ENCODE assay signal across 9 cellular contexts in the genomic region with DNA sequence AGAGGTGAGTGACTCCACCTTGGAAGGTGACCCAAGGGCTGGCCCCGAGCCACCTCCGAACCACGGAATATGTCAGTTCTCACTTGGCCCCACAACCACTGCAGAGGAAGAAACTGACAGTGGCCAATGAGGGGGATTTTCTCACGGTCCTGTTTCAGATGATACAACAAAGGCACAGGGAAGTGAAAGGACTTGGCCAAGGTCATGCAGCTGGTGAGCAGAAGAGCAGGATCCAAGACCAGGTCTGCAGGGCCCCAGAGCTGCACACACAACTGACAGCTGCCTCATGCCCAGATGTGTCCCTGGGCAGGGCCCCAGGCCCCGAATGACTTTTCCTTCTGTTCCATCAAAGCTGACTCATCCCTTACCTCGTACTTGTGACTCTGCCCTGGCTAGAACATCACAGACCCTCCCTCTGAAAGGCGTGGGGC. TPM values are rescaled to one million over a fixed set of nuclear protein-coding genes. Genes with fewer than 3 reads are reported as not detected.
A peak's percentile ranks its signal among the peaks of the same experiment; 100 is the strongest.
DNase-seq lines count a peak whose midpoint lies in the region; ATAC-seq and TF ChIP-seq lines count a peak whose summit lies in the region.
"Had no signal": no experiment of that assay in that cellular context is flagged by ENCODE, and none has a peak within 500 bp of the region (broad histone marks: within the 10 kb centered on the region; RNA-seq: fewer than 3 reads in every experiment).

No MANE protein-coding gene starts in this region.

- DNase-seq in stimulated activated CD4-positive, alpha-beta T cell treated with anti-CD3 and anti-CD28 coated beads, Interleukin-1b, Interleukin-23, amount 100 ng/mL, for 48 hours = peak; percentile 48
- DNase-seq in stimulated activated CD4-positive, alpha-beta T cell treated with anti-CD3 and anti-CD28 coated beads, Interleukin-12 subunit alpha, Interleukin-12 subunit beta, amount 100 ng/mL, for 4 hours = no peak
- DNase-seq in endodermal cell (no peak), vagina (ENCODE audit: extremely low spot score in 2 of 2) (no peak), NCI-H1105 treated with DMSO at 0.1 percent for 48 hours (lab: John Stamatoyannopoulos, UW) (no peak), endothelial cell (ENCODE audit: low spot score) (no peak)
- no peak for DNase-seq in CD4-positive, alpha-beta memory T cell

- H3K9me3 Mint-ChIP-seq in endodermal cell (no peaks in the 10 kb centered on the region), endothelial cell (ENCODE audit: unreplicated experiment) (no peaks in the 10 kb centered on the region)
- H3K9me3 Mint-ChIP-seq in CD4-positive, alpha-beta memory T cell = no peaks in the 10 kb centered on the region
- H3K9me3 Mint-ChIP-seq: stimulated activated naive CD8-positive, alpha-beta T cell treated with anti-CD3 and anti-CD28 coated beads, Interleukin-15, Interleukin-2, amounts not matched to agents 100 ng/mL and 50 ng/mL, for 24 hours had no signal

- ATAC-seq in HG03354 (IDR thresholded peaks at IDR 0.05; ENCODE audit: poor library complexity, severe bottlenecking, unreplicated experiment) = peak; percentile 77

- H3K9me3 ChIP-seq in endodermal cell (ENCODE audit: control insufficient read depth, low read length) (no peaks in the 10 kb centered on the region), vagina (no peaks in the 10 kb centered on the region)
- H3K9me3 ChIP-seq in CD4-positive, alpha-beta memory T cell (ENCODE audit: control insufficient read depth in 1 of 2, low read length in 2 of 2) = no peaks in the 10 kb centered on the region

- TF ChIP-seq CTCF in endodermal cell (conservative IDR thresholded peaks at IDR 0.05) (no peak), vagina (IDR thresholded peaks at IDR 0.05) (no peak), endothelial cell (IDR thresholded peaks at IDR 0.05; ENCODE audit: unreplicated experiment) (no peak)

- intact Hi-C loops in vagina (cut with DNase I) = no loop called here
- intact Hi-C loops in CD4-positive, alpha-beta memory T cell (cut with micrococcal nuclease) = no loop called here

- POLR2A ChIA-PET in CD4-positive, alpha-beta memory T cell (lab: Charles Lee; ENCODE audit: partially characterized antibody) = interaction anchor here (0.7 to 8.7 kb wide), 2 partner anchors 18 to 71 kb away, joined by 3 to 73 read pairs; no protein-coding TSS in a partner anchor

- peaks cover 6% of the 10 kb centered on the region for H3K4me1 Mint-ChIP-seq in endodermal cell
- peaks cover 10 to 42% (median 25%) of the 10 kb centered on the region in 4 donors for H3K4me1 Mint-ChIP-seq in CD4-positive, alpha-beta memory T cell
- peaks cover 12% of the 10 kb centered on the region for H3K4me1 Mint-ChIP-seq in endothelial cell (ENCODE audit: unreplicated experiment)

- H3K36me3 ChIP-seq in endodermal cell (ENCODE audit: control insufficient read depth, insufficient read depth, low read length) = peaks cover 64% of the 10 kb centered on the region
- peaks cover 0 to 42% of the 10 kb centered on the region in 2 donors for H3K36me3 ChIP-seq in vagina
- H3K36me3 ChIP-seq in CD4-positive, alpha-beta memory T cell (ENCODE audit: insufficient read depth, low read length) = peaks cover 52% of the 10 kb centered on the region

- 85 to 91% methylated on average over 6 to 7 of the region's 7 CpGs for whole genome bisulfite sequencing in endodermal cell (ENCODE audit: insufficient coverage in 1 of 2, insufficient read length in 1 of 2), 2 experiments

- H3K27ac ChIP-seq in endodermal cell (ENCODE audit: low read depth, low read length) = no peak overlapping the region
- H3K27ac ChIP-seq in vagina = peak overlapping the region; percentile 80
- H3K27ac ChIP-seq in CD4-positive, alpha-beta memory T cell (ENCODE audit: low read depth, low read length) = no peak overlapping the region

- TF ChIP-seq POLR2A in vagina (IDR thresholded peaks at IDR 0.05) = no peak

- H3K27me3 ChIP-seq in endodermal cell (ENCODE audit: control insufficient read depth, insufficient read depth, low read length, poor library complexity, severe bottlenecking) (no peaks in the 10 kb centered on the region), vagina (no peaks in the 10 kb centered on the region)
- no peaks in the 10 kb centered on the region for H3K27me3 ChIP-seq in CD4-positive, alpha-beta memory T cell (ENCODE audit: insufficient read depth, low read length)

- H3K27me3 Mint-ChIP-seq in endodermal cell (ENCODE audit: insufficient read depth) (no peaks in the 10 kb centered on the region), endothelial cell (ENCODE audit: unreplicated experiment) (peaks cover 7% of the 10 kb centered on the region)
- H3K27me3 Mint-ChIP-seq in CD4-positive, alpha-beta memory T cell = no peaks in the 10 kb centered on the region
- H3K27me3 Mint-ChIP-seq: stimulated activated naive CD8-positive, alpha-beta T cell treated with anti-CD3 and anti-CD28 coated beads, Interleukin-15, Interleukin-2, amounts not matched to agents 100 ng/mL and 50 ng/mL, for 24 hours had no signal

- no peak overlapping the region for H3K4me3 Mint-ChIP-seq in endodermal cell
- no peak overlapping the region for H3K4me3 Mint-ChIP-seq in CD4-positive, alpha-beta memory T cell
- H3K4me3 Mint-ChIP-seq in endothelial cell (ENCODE audit: unreplicated experiment) = no peak overlapping the region
- H3K4me3 Mint-ChIP-seq: stimulated activated naive CD8-positive, alpha-beta T cell treated with anti-CD3 and anti-CD28 coated beads, Interleukin-15, Interleukin-2, amounts not matched to agents 100 ng/mL and 50 ng/mL, for 24 hours had no signal

- no peak overlapping the region for H3K4me3 ChIP-seq in endodermal cell (ENCODE audit: low read length)
- no peak overlapping the region for H3K4me3 ChIP-seq in vagina
- H3K4me3 ChIP-seq in CD4-positive, alpha-beta memory T cell (ENCODE audit: low read length in 2 of 2) = no peak overlapping the region

- H3K27ac Mint-ChIP-seq in endodermal cell (peak overlapping the region; percentile 35), endothelial cell (ENCODE audit: unreplicated experiment) (no peak overlapping the region)
- peak overlapping the region in 3 of 7 donors; percentile 12 to 85 (median 75) for H3K27ac Mint-ChIP-seq in CD4-positive, alpha-beta memory T cell
- H3K27ac Mint-ChIP-seq: stimulated activated naive CD8-positive, alpha-beta T cell treated with anti-CD3 and anti-CD28 coated beads, Interleukin-15, Interleukin-2, amounts not matched to agents 100 ng/mL and 50 ng/mL, for 24 hours had no signal

- no peaks in the 10 kb centered on the region for H3K4me1 ChIP-seq in endodermal cell (ENCODE audit: control insufficient read depth, insufficient read depth, low read length)
- H3K4me1 ChIP-seq in vagina = peaks cover 46% of the 10 kb centered on the region
- peaks cover 24% of the 10 kb centered on the region for H3K4me1 ChIP-seq in CD4-positive, alpha-beta memory T cell (ENCODE audit: insufficient read depth, low read length)

- H3K9ac ChIP-seq in endodermal cell (ENCODE audit: extremely low read depth, low read length, poor library complexity, severe bottlenecking) = no peak overlapping the region

- H3K36me3 Mint-ChIP-seq in endodermal cell (ENCODE audit: low read depth) (peaks cover 48% of the 10 kb centered on the region), endothelial cell (ENCODE audit: low read depth, unreplicated experiment) (peaks cover 35% of the 10 kb centered on the region)
- H3K36me3 Mint-ChIP-seq in CD4-positive, alpha-beta memory T cell = peaks cover 22 to 66% of the 10 kb centered on the region in 2 donors

- CTCF ChIA-PET in CD4-positive, alpha-beta memory T cell (lab: Charles Lee; ENCODE audit: partially characterized antibody) = interaction anchor here (1.7 to 15.0 kb wide), 2 partner anchors 11 to 19 kb away, joined by 6 to 107 read pairs; no protein-coding TSS in a partner anchor

RNA-seq across cellular contexts. Expression of gene EVA1B, which starts 25.8 kb away (rescaled TPM):
- total RNA-seq in endodermal cell = 10 to 100 TPM; 14.1 to 16.3 TPM
- polyA plus RNA-seq in endodermal cell (2013, experiment 1 of 2) = 26.5 TPM
- polyA plus RNA-seq in endodermal cell (2013, experiment 2 of 2) = 28.6 TPM
- total RNA-seq in vagina = 101 TPM
- total RNA-seq in CD4-positive, alpha-beta memory T cell = 1 to 10 TPM; 6.3 to 7.3 TPM
- polyA plus RNA-seq in CD4-positive, alpha-beta memory T cell = 1 to 10 TPM; 5.2 to 8.1 TPM
- total RNA-seq in endothelial cell (ENCODE audit: unreplicated experiment) = 87.9 TPM

RNA-seq across cellular contexts. Expression of gene STK40, which starts 36.5 kb away (rescaled TPM):
- total RNA-seq in endodermal cell (10 to 100 TPM; 19.4 to 32.4 TPM), vagina (35.4 TPM), endothelial cell (ENCODE audit: unreplicated experiment) (37.3 TPM)
- 39.4 TPM for polyA plus RNA-seq in endodermal cell (2013, experiment 1 of 2)
- polyA plus RNA-seq in endodermal cell (2013, experiment 2 of 2) = 38.5 TPM
- total RNA-seq in CD4-positive, alpha-beta memory T cell = 10 to 100 TPM; 52.2 to 57.4 TPM
- polyA plus RNA-seq in CD4-positive, alpha-beta memory T cell = 10 to 100 TPM; 26.6 to 49.7 TPM

RNA-seq across cellular contexts. Expression of gene SH3D21, which starts 43.1 kb away (rescaled TPM):
- 10 to 100 TPM; 14.7 to 15.5 TPM for total RNA-seq in endodermal cell
- polyA plus RNA-seq in endodermal cell (2013, experiment 1 of 2) = 11.3 TPM
- polyA plus RNA-seq in endodermal cell (2013, experiment 2 of 2) = 12.9 TPM
- 17.2 TPM for total RNA-seq in vagina
- 1 to 10 TPM; 3.2 to 3.3 TPM for total RNA-seq in CD4-positive, alpha-beta memory T cell
- not detected for polyA plus RNA-seq in CD4-positive, alpha-beta memory T cell
- total RNA-seq in endothelial cell (ENCODE audit: unreplicated experiment) = 4.8 TPM

RNA-seq across cellular contexts. Expression of gene LSM10, which starts 48.5 kb away (rescaled TPM):
- total RNA-seq in endodermal cell (10 to 100 TPM; 37.5 to 45.6 TPM), vagina (45.2 TPM), endothelial cell (ENCODE audit: unreplicated experiment) (22.3 TPM)
- polyA plus RNA-seq in endodermal cell (2013, experiment 1 of 2) = 31.2 TPM
- 32.0 TPM for polyA plus RNA-seq in endodermal cell (2013, experiment 2 of 2)
- 10 to 100 TPM; 51.0 to 53.0 TPM for total RNA-seq in CD4-positive, alpha-beta memory T cell
- polyA plus RNA-seq in CD4-positive, alpha-beta memory T cell = 100 to 1,000 TPM; 112 to 187 TPM
